ENCODE assay signal across 9 cellular contexts in genomic region chr1:201739492-201740085, GRCh38.
DNase-seq lines count a peak whose midpoint lies in the region; ATAC-seq and TF ChIP-seq lines count a peak whose summit lies in the region.
"Had no signal": no experiment of that assay in that cellular context is flagged by ENCODE, and none has a peak within 500 bp of the region (broad histone marks: within the 10 kb centered on the region; RNA-seq: fewer than 3 reads in every experiment).

No MANE protein-coding gene starts in this region.

- peaks cover 22% of the 10 kb centered on the region for H3K27me3 Mint-ChIP-seq in activated naive CD8-positive, alpha-beta T cell treated with anti-CD3 and anti-CD28 coated beads, Interleukin-2, amount 50 U/mL, for 24 hours

- intact Hi-C loops in uterus (cut with DNase I; ENCODE audit: low total_unique reads), result no loop called here

- H3K4me3 Mint-ChIP-seq in activated naive CD8-positive, alpha-beta T cell treated with anti-CD3 and anti-CD28 coated beads, Interleukin-2, amount 50 U/mL, for 24 hours, result peak overlapping the region; percentile 78

- TF ChIP-seq CTCF in right atrium auricular region (IDR thresholded peaks at IDR 0.05) (no peak), uterus (IDR thresholded peaks at IDR 0.05) (no peak)

- H3K4me3 ChIP-seq in right atrium auricular region (peak overlapping the region; percentile 58 to 74), uterus (peak overlapping the region; percentile 53 to 90)

- H3K4me1 ChIP-seq in right atrium auricular region, result peaks cover 0 to 67% of the 10 kb centered on the region in 2 donors
- no peaks in the 10 kb centered on the region for H3K4me1 ChIP-seq in uterus

- H3K27ac ChIP-seq in right atrium auricular region (peak overlapping the region; percentile 78 to 81), uterus (peak overlapping the region; percentile 73 to 84)
- H3K27ac ChIP-seq: 22Rv1 had no signal

- peak; percentile 88 for ATAC-seq in activated naive CD8-positive, alpha-beta T cell treated with anti-CD3 and anti-CD28 coated beads, Interleukin-2, amount 50 U/mL, for 24 hours

- peak; percentile 18 for DNase-seq in DMS53 (lab: John Stamatoyannopoulos, UW)
- no peak for DNase-seq in DMS53 treated with DMSO at 0.1 percent for 48 hours (lab: John Stamatoyannopoulos, UW; ENCODE audit: unreplicated experiment)
- peak; percentile 58 for DNase-seq in SK-N-DZ (ENCODE audit: low spot score)
- DNase-seq in activated naive CD8-positive, alpha-beta T cell treated with anti-CD3 and anti-CD28 coated beads, Interleukin-2, amount 50 U/mL, for 24 hours, result peak; percentile 42
- peak; percentile 79 for DNase-seq in right atrium auricular region (ENCODE audit: low spot score)
- peak; percentile 76 for DNase-seq in putamen (ENCODE audit: low spot score)
- DNase-seq in uterus, result peak; percentile 52 to 54
- no peak for DNase-seq in mesenteric fat pad (ENCODE audit: low spot score)

- H3K27me3 ChIP-seq in right atrium auricular region (no peaks in the 10 kb centered on the region), uterus (no peaks in the 10 kb centered on the region)

- H3K9me3 Mint-ChIP-seq in activated naive CD8-positive, alpha-beta T cell treated with anti-CD3 and anti-CD28 coated beads, Interleukin-2, amount 50 U/mL, for 24 hours, result no peaks in the 10 kb centered on the region

- H3K36me3 Mint-ChIP-seq in activated naive CD8-positive, alpha-beta T cell treated with anti-CD3 and anti-CD28 coated beads, Interleukin-2, amount 50 U/mL, for 24 hours (ENCODE audit: low read depth), result no peaks in the 10 kb centered on the region

- TF ChIP-seq POLR2A in uterus (IDR thresholded peaks at IDR 0.05), result no peak

- H3K36me3 ChIP-seq in right atrium auricular region (no peaks in the 10 kb centered on the region), uterus (no peaks in the 10 kb centered on the region)

- H3K4me1 Mint-ChIP-seq in activated naive CD8-positive, alpha-beta T cell treated with anti-CD3 and anti-CD28 coated beads, Interleukin-2, amount 50 U/mL, for 24 hours, result peaks cover 12% of the 10 kb centered on the region

- no peaks in the 10 kb centered on the region for H3K9me3 ChIP-seq in right atrium auricular region
- no peaks in the 10 kb centered on the region for H3K9me3 ChIP-seq in uterus

- H3K27ac Mint-ChIP-seq in activated naive CD8-positive, alpha-beta T cell treated with anti-CD3 and anti-CD28 coated beads, Interleukin-2, amount 50 U/mL, for 24 hours, result no peak overlapping the region

Comparison
In these comparisons a context has a peak if more than half of its experiments do, and no peak if none do; other contexts are left out.
1. DNase-seq: peak in DMS53 (single experiment), SK-N-DZ (single experiment), activated naive CD8-positive, alpha-beta T cell treated with anti-CD3 and anti-CD28 coated beads, Interleukin-2, amount 50 U/mL, for 24 hours (single experiment), right atrium auricular region (single experiment), putamen (single experiment) and uterus (2 of 2); none in DMS53 treated with DMSO at 0.1 percent for 48 hours (single experiment) and mesenteric fat pad (single experiment).